12 cellular contexts compared by ENCODE assay signal in genomic region chr6:111600588-111601440, GRCh38. TPM values are rescaled to one million over a fixed set of nuclear protein-coding genes. Genes with fewer than 3 reads are reported as not detected.
DNase-seq lines count a peak whose midpoint lies in the region; ATAC-seq and TF ChIP-seq lines count a peak whose summit lies in the region.
"Had no signal": no experiment of that assay in that cellular context is flagged by ENCODE, and none has a peak within 500 bp of the region (broad histone marks: within the 10 kb centered on the region; RNA-seq: fewer than 3 reads in every experiment).

No MANE protein-coding gene starts in this region.

- H3K4me3 Mint-ChIP-seq in osteocyte (ENCODE audit: unreplicated experiment), result no peak overlapping the region
- H3K4me3 Mint-ChIP-seq: activated CD4-positive, alpha-beta memory T cell treated with anti-CD3 and anti-CD28 coated beads, Interleukin-2, amount 10 ng/mL, durations not matched to agents 7 days and 5 days had no signal

- H3K4me1 Mint-ChIP-seq in osteocyte (ENCODE audit: unreplicated experiment), result peaks cover 67% of the 10 kb centered on the region

- 63 to 69% methylated on average over 6 of the region's 6 CpGs for WGBS in esophagus, 2 donors

- intact Hi-C loops in left ventricle myocardium inferior (cut with micrococcal nuclease), result no loop called here
- intact Hi-C loops in Right ventricle myocardium inferior (cut with DNase I), result loop anchor here (5.0 to 10.0 kb wide), 2 partner anchors 49 to 346 kb away; a partner anchor contains a TSS
- intact Hi-C loops in uterus (cut with DNase I; ENCODE audit: low total_unique reads), result no loop called here

- peaks cover 80% of the 10 kb centered on the region for H3K4me1 ChIP-seq in left ventricle myocardium inferior
- peaks cover 8 to 22% of the 10 kb centered on the region in 2 donors for H3K4me1 ChIP-seq in esophagus (ENCODE audit: control insufficient read depth in 2 of 2, insufficient read depth in 2 of 2, low read length in 1 of 2)
- peaks cover 17 to 19% of the 10 kb centered on the region in 2 donors for H3K4me1 ChIP-seq in uterus

- TF ChIP-seq POLR2A in uterus (IDR thresholded peaks at IDR 0.05), result no peak

- H3K27ac Mint-ChIP-seq in osteocyte (ENCODE audit: unreplicated experiment), result peak overlapping the region; percentile 20
- H3K27ac Mint-ChIP-seq: activated CD4-positive, alpha-beta memory T cell treated with anti-CD3 and anti-CD28 coated beads, Interleukin-2, amount 10 ng/mL, durations not matched to agents 7 days and 5 days; progenitor cell of endocrine pancreas had no signal

- DNase-seq in left ventricle myocardium inferior (no peak), Right ventricle myocardium inferior (ENCODE audit: missing footprints) (no peak), osteocyte (ENCODE audit: extremely low spot score, unreplicated experiment) (no peak), uterus (peak in 1 of 2 donors; percentile 64), NCI-H1105 treated with DMSO at 0.1 percent for 48 hours (lab: John Stamatoyannopoulos, UW) (no peak), GM13977 (ENCODE audit: low spot score) (no peak)
- DNase-seq in effector CD4-positive, alpha-beta T cell, result no peak
- DNase-seq: activated CD4-positive, alpha-beta memory T cell treated with anti-CD3 and anti-CD28 coated beads, Interleukin-2, amount 10 ng/mL, durations not matched to agents 7 days and 5 days; activated naive CD4-positive, alpha-beta T cell treated with Interleukin-2 at 50 U/mL for 16 hours had no signal

- no peaks in the 10 kb centered on the region for H3K27me3 ChIP-seq in left ventricle myocardium inferior (ENCODE audit: low read depth)
- no peaks in the 10 kb centered on the region for H3K27me3 ChIP-seq in esophagus (ENCODE audit: control insufficient read depth in 1 of 2, insufficient read depth in 2 of 2, low read length in 2 of 2)
- no peaks in the 10 kb centered on the region for H3K27me3 ChIP-seq in uterus

- H3K9me3 Mint-ChIP-seq in osteocyte (ENCODE audit: unreplicated experiment), result no peaks in the 10 kb centered on the region
- H3K9me3 Mint-ChIP-seq: activated CD4-positive, alpha-beta memory T cell treated with anti-CD3 and anti-CD28 coated beads, Interleukin-2, amount 10 ng/mL, durations not matched to agents 7 days and 5 days had no signal

- no peaks in the 10 kb centered on the region for H3K27me3 Mint-ChIP-seq in osteocyte (ENCODE audit: unreplicated experiment)
- H3K27me3 Mint-ChIP-seq: activated CD4-positive, alpha-beta memory T cell treated with anti-CD3 and anti-CD28 coated beads, Interleukin-2, amount 10 ng/mL, durations not matched to agents 7 days and 5 days; progenitor cell of endocrine pancreas had no signal

- H3K36me3 Mint-ChIP-seq in osteocyte (ENCODE audit: unreplicated experiment), result peaks cover 6% of the 10 kb centered on the region

- H3K36me3 ChIP-seq in left ventricle myocardium inferior (no peaks in the 10 kb centered on the region), esophagus (ENCODE audit: control insufficient read depth in 2 of 2, insufficient read depth in 2 of 2, low read length in 1 of 2) (peaks cover 3 to 9% of the 10 kb centered on the region in 2 donors), uterus (no peaks in the 10 kb centered on the region)

- TF ChIP-seq CTCF in left ventricle myocardium inferior (IDR thresholded peaks at IDR 0.05; ENCODE audit: borderline replicate concordance), result no peak
- no peak for TF ChIP-seq CTCF in osteocyte (IDR thresholded peaks at IDR 0.05)
- no peak for TF ChIP-seq CTCF in uterus (IDR thresholded peaks at IDR 0.05)
- TF ChIP-seq CTCF in GM13977 (IDR thresholded peaks at IDR 0.05; ENCODE audit: extremely low read depth, insufficient read depth, missing control alignments), result no peak

- H3K9me3 ChIP-seq in left ventricle myocardium inferior (replicated peaks) (no peaks in the 10 kb centered on the region), esophagus (ENCODE audit: control insufficient read depth in 2 of 2, insufficient read depth in 1 of 2, low read depth in 1 of 2, low read length in 1 of 2) (no peaks in the 10 kb centered on the region), uterus (no peaks in the 10 kb centered on the region)

- H3K4me3 ChIP-seq in left ventricle myocardium inferior, result no peak overlapping the region
- H3K4me3 ChIP-seq in esophagus (ENCODE audit: low read depth in 1 of 2, low read length in 2 of 2), result no peak overlapping the region
- H3K4me3 ChIP-seq in uterus, result no peak overlapping the region

- peak overlapping the region; percentile 95 for H3K27ac ChIP-seq in left ventricle myocardium inferior (replicated peaks)
- peak overlapping the region; percentile 47 to 51 for H3K27ac ChIP-seq in esophagus (ENCODE audit: low read depth in 2 of 2, low read length in 1 of 2)
- peak overlapping the region; percentile 97 to 99 for H3K27ac ChIP-seq in uterus
- H3K27ac ChIP-seq: KMS-11 had no signal

- no peak for ATAC-seq in Right ventricle myocardium inferior

- in situ Hi-C loops in GM13977 (cut with MboI; ENCODE audit: low pct_unique_long_range_greater_than_20kb, low sequenced_read_pairs, unreplicated experiment), result no loop called here

RNA-seq across cellular contexts. Expression of gene TRAF3IP2, which starts 4.9 kb away (rescaled TPM):
- total RNA-seq in left ventricle myocardium inferior (10.6 TPM), Right ventricle myocardium inferior (11.0 TPM), osteocyte (10.5 and 12.8 TPM in 2 replicates), uterus (10 to 100 TPM; 17.2 to 64.4 (median 25.4) TPM)
- 10 to 100 TPM; 34.9 to 36.6 TPM for polyA plus RNA-seq in esophagus
